ENCODE assay signal across 25 cellular contexts in the genomic region with DNA sequence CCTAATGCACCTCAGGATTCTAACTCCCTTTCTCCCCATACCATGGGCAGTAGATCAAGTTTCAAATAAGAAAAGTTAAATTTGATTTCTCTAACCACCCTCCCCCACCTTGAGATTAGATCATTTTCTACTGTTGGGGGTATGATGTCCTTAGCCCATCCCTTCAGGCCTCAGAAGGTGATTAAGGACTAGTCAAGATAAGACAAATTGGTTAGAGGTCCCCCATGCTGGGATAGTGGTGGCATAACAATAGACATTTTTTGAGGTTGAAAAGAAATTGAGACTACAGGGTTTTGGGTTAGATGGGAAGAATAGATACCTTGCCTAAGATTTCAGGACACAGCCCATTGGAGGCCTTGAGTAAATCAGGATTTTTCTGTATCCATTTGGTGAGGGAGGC. TPM values are rescaled to one million over a fixed set of nuclear protein-coding genes. Genes with fewer than 3 reads are reported as not detected.
"Had no signal": no experiment of that assay in that cellular context is flagged by ENCODE, and none has a peak within 500 bp of the region (broad histone marks: within the 10 kb centered on the region; RNA-seq: fewer than 3 reads in every experiment).

No MANE protein-coding gene starts in this region.

- H3K9me3 ChIP-seq: body of pancreas, esophagus muscularis mucosa, gastrocnemius medialis, left ventricle myocardium inferior, thoracic aorta, upper lobe of right lung had no signal

- H3K27ac ChIP-seq: body of pancreas, cardiac muscle cell, esophagus muscularis mucosa, gastrocnemius medialis, thoracic aorta, upper lobe of right lung had no signal

- H3K9me3 Mint-ChIP-seq: activated B cell treated with CpG ODN at 0.5 μM for 24 hours; activated T-cell treated with anti-CD3 and anti-CD28 coated beads, Interleukin-2, amount 50 U/mL, for 4 hours; dendritic cell treated with granulocyte-macrophage colony-stimulating factor and Interleukin-4, amounts not matched to agents 40 ng/mL and 50 ng/mL, for 4 days; neural crest cell; stimulated activated memory B cell treated with anti-CD40 and anti-IgM and Interleukin-4, amounts not matched to agents 10 μg/mL and 1 μg/mL and 100 μg/mL, for 72 hours had no signal

- H3K27ac Mint-ChIP-seq: activated B cell treated with CpG ODN at 0.5 μM for 24 hours; dendritic cell treated with granulocyte-macrophage colony-stimulating factor and Interleukin-4, amounts not matched to agents 40 ng/mL and 50 ng/mL, for 4 days; stimulated activated memory B cell treated with anti-CD40 and anti-IgM and Interleukin-4, amounts not matched to agents 10 μg/mL and 1 μg/mL and 100 μg/mL, for 72 hours had no signal

- DNase-seq: activated B cell treated with CpG ODN at 0.5 μM for 24 hours; activated CD4-positive, alpha-beta T cell treated with anti-CD3 and anti-CD28 coated beads for 4 hours; activated naive CD4-positive, alpha-beta T cell treated with Interleukin-2 at 50 U/mL for 16 hours; activated T-cell treated with anti-CD3 and anti-CD28 coated beads, Interleukin-2, amount 50 U/mL, for 4 hours; body of pancreas; effector CD4-positive, alpha-beta T cell; gastrocnemius medialis; hippocampal formation; left ventricle myocardium inferior; mammary epithelial cell; occipital lobe; small intestine; stimulated activated CD4-positive, alpha-beta T cell treated with anti-CD3 and anti-CD28 coated beads, Interleukin-2, amount 100 ng/mL, for 24 hours; upper lobe of right lung had no signal

- H3K27me3 Mint-ChIP-seq: activated B cell treated with CpG ODN at 0.5 μM for 24 hours; dendritic cell treated with granulocyte-macrophage colony-stimulating factor and Interleukin-4, amounts not matched to agents 40 ng/mL and 50 ng/mL, for 4 days; stimulated activated memory B cell treated with anti-CD40 and anti-IgM and Interleukin-4, amounts not matched to agents 10 μg/mL and 1 μg/mL and 100 μg/mL, for 72 hours had no signal

- ATAC-seq: activated T-cell treated with anti-CD3 and anti-CD28 coated beads, Interleukin-2, amount 50 U/mL, for 4 hours; body of pancreas; gastrocnemius medialis; sciatic nerve; stimulated activated memory B cell treated with anti-CD40 and anti-IgM and Interleukin-4, amounts not matched to agents 10 μg/mL and 1 μg/mL and 100 μg/mL, for 72 hours; upper lobe of right lung had no signal

- H3K27me3 ChIP-seq: body of pancreas, cardiac muscle cell, esophagus muscularis mucosa, gastrocnemius medialis, upper lobe of right lung had no signal

- H3K4me3 ChIP-seq: body of pancreas, cardiac muscle cell, esophagus muscularis mucosa, gastrocnemius medialis, left ventricle myocardium inferior, thoracic aorta, upper lobe of right lung had no signal

- H3K4me3 Mint-ChIP-seq: activated B cell treated with CpG ODN at 0.5 μM for 24 hours; activated T-cell treated with anti-CD3 and anti-CD28 coated beads, Interleukin-2, amount 50 U/mL, for 4 hours; dendritic cell treated with granulocyte-macrophage colony-stimulating factor and Interleukin-4, amounts not matched to agents 40 ng/mL and 50 ng/mL, for 4 days; neural crest cell; stimulated activated memory B cell treated with anti-CD40 and anti-IgM and Interleukin-4, amounts not matched to agents 10 μg/mL and 1 μg/mL and 100 μg/mL, for 72 hours had no signal

- H3K4me1 ChIP-seq: gastrocnemius medialis, upper lobe of right lung had no signal

RNA-seq across cellular contexts. Expression of gene CFAP126, which starts 2.5 kb away (rescaled TPM):
- total RNA-seq: activated B cell treated with CpG ODN at 0.5 μM for 24 hours; activated T-cell treated with anti-CD3 and anti-CD28 coated beads, Interleukin-2, amount 50 U/mL, for 4 hours; body of pancreas; cardiac muscle cell; chondrocyte; endothelial cell of umbilical vein; esophagus muscularis mucosa; gastrocnemius medialis; left ventricle myocardium inferior; mammary epithelial cell; neural crest cell; SK-MEL-5; T-helper 1 cell treated with Interleukin-12 subunit alpha and Interleukin-12 subunit beta and Interleukin-4 antibody, amounts not matched to agents 30 ng/mL and 1 ng/mL, for 36 hours; thoracic aorta; upper lobe of right lung had no signal
- polyA plus RNA-seq: cardiac muscle cell, endothelial cell of umbilical vein, mammary epithelial cell, small intestine had no signal
